ENCODE assay signal across 18 cellular contexts in genomic region chr5:178672635-178673034, GRCh38.
"Had no signal": no experiment of that assay in that cellular context is flagged by ENCODE, and none has a peak within 500 bp of the region (broad histone marks: within the 10 kb centered on the region; RNA-seq: fewer than 3 reads in every experiment).

No MANE protein-coding gene starts in this region.

- DNase-seq: activated CD4-positive, alpha-beta T cell treated with anti-CD3 and anti-CD28 coated beads for 1 hour; activated effector memory CD4-positive, alpha-beta T cell treated with Interleukin-2 at 50 U/mL for 16 hours; anterior cingulate cortex; brain microvascular endothelial cell; cortex of kidney; effector CD4-positive, alpha-beta T cell; natural killer cell; SK-N-SH; T-helper 1 cell; T1000; tibial artery; uterus had no signal

- H3K9ac ChIP-seq: parathyroid adenoma, SK-N-SH had no signal

- H2AFZ ChIP-seq: hepatocyte, parathyroid adenoma had no signal

- H3K9me2 ChIP-seq: SK-N-SH had no signal

- H3K36me3 ChIP-seq: brain microvascular endothelial cell, esophagus muscularis mucosa, neutrophil, tibial artery, uterus had no signal

- H3K79me2 ChIP-seq: hepatocyte, parathyroid adenoma had no signal

- H3K4me1 Mint-ChIP-seq: natural killer cell had no signal

- H3K27ac ChIP-seq: brain microvascular endothelial cell, esophagus muscularis mucosa, hepatocyte, neutrophil, parathyroid adenoma, tibial artery, uterus had no signal

- H3K9me3 Mint-ChIP-seq: natural killer cell had no signal

- H3K4me3 ChIP-seq: esophagus muscularis mucosa, hepatocyte, tibial artery, uterus had no signal

- ATAC-seq: left lobe of liver, natural killer cell had no signal

- H3K27ac Mint-ChIP-seq: activated naive CD8-positive, alpha-beta T cell; natural killer cell had no signal

- H3K27me3 ChIP-seq: brain microvascular endothelial cell, esophagus muscularis mucosa, hepatocyte, neutrophil, uterus had no signal

- H3K4me3 Mint-ChIP-seq: activated naive CD8-positive, alpha-beta T cell; natural killer cell had no signal

- H3K36me3 Mint-ChIP-seq: activated naive CD8-positive, alpha-beta T cell; natural killer cell had no signal

- H3K9me3 ChIP-seq: esophagus muscularis mucosa, neutrophil, SK-N-SH, uterus had no signal

- H3K4me2 ChIP-seq: hepatocyte, SK-N-SH had no signal

- H3K4me1 ChIP-seq: esophagus muscularis mucosa, parathyroid adenoma, tibial artery, uterus had no signal
